Comparison of ENCODE assay signal across 37 cellular contexts in the genomic region with DNA sequence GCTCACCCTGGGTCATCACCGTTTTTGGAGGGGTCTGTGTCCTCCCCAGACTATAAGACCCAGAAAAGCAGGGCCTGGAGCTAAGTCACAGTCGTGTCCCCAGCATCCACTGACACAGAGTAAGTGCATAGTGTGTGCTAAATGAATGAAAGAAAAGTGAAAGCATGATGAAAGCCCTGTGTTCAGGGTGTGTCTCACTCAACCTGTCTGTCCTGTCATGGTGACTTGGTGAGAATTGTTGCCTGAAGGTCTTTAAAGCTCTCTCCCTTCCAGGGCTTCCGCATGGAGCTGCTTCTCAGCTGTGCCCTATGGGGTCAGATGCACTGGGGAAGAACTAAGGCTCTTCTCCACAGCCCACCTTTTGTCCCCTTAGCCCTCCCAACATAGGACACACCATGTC. TPM values are rescaled to one million over a fixed set of nuclear protein-coding genes. Genes with fewer than 3 reads are reported as not detected.
A peak's percentile ranks its signal among the peaks of the same experiment; 100 is the strongest.
DNase-seq lines count a peak whose midpoint lies in the region; ATAC-seq and TF ChIP-seq lines count a peak whose summit lies in the region.
"Had no signal": no experiment of that assay in that cellular context is flagged by ENCODE, and none has a peak within 500 bp of the region (broad histone marks: within the 10 kb centered on the region; RNA-seq: fewer than 3 reads in every experiment).

No MANE protein-coding gene starts in this region.

- peaks cover 5 to 14% (median 12%) of the 10 kb centered on the region in 3 donors for H3K4me1 Mint-ChIP-seq in CD8-positive, alpha-beta memory T cell
- peaks cover 8% of the 10 kb centered on the region for H3K4me1 Mint-ChIP-seq in activated T-helper 17 cell treated with anti-CD3 and anti-CD28 coated beads, Interleukin-2, amount 50 U/mL, for 72 hours
- H3K4me1 Mint-ChIP-seq: IgD-negative memory B cell; stimulated activated memory B cell treated with anti-CD40 and anti-IgM and Interleukin-4, amounts not matched to agents 10 μg/mL and 1 μg/mL and 100 μg/mL, for 72 hours had no signal

- peak; percentile 61 for ATAC-seq in activated T-helper 17 cell treated with anti-CD3 and anti-CD28 coated beads, Interleukin-2, amount 50 U/mL, for 72 hours (replicated peaks)
- ATAC-seq in left lung (peak; percentile 9), HG02571 (IDR thresholded peaks at IDR 0.05; ENCODE audit: unreplicated experiment) (no peak), HG02610 (IDR thresholded peaks at IDR 0.05; ENCODE audit: unreplicated experiment) (no peak)
- ATAC-seq: left lobe of liver; right lobe of liver; SK-N-SH treated with all-trans-retinoic acid at 6 μM for 48 hours; stimulated activated memory B cell treated with anti-CD40 and anti-IgM and Interleukin-4, amounts not matched to agents 10 μg/mL and 1 μg/mL and 100 μg/mL, for 72 hours; upper lobe of right lung had no signal

- H3K4me1 ChIP-seq in CD8-positive, alpha-beta memory T cell (ENCODE audit: insufficient read depth, low read length) = no peaks in the 10 kb centered on the region
- H3K4me1 ChIP-seq in left lung = peaks cover 0 to 6% of the 10 kb centered on the region in 2 donors
- H3K4me1 ChIP-seq: right lobe of liver had no signal

- no peaks in the 10 kb centered on the region for H3K9me3 Mint-ChIP-seq in CD8-positive, alpha-beta memory T cell
- no peaks in the 10 kb centered on the region for H3K9me3 Mint-ChIP-seq in activated T-helper 17 cell treated with anti-CD3 and anti-CD28 coated beads, Interleukin-2, amount 50 U/mL, for 72 hours
- H3K9me3 Mint-ChIP-seq: activated CD4-positive, alpha-beta memory T cell treated with anti-CD3 and anti-CD28 coated beads for 36 hours; activated naive CD8-positive, alpha-beta T cell treated with anti-CD3 and anti-CD28 coated beads for 36 hours; stimulated activated memory B cell treated with anti-CD40 and anti-IgM and Interleukin-4, amounts not matched to agents 10 μg/mL and 1 μg/mL and 100 μg/mL, for 72 hours had no signal

- intact Hi-C loops in left lung (cut with DNase I) = no loop called here

- H3K36me3 ChIP-seq in CD8-positive, alpha-beta memory T cell (ENCODE audit: insufficient read depth, low read length) = no peaks in the 10 kb centered on the region
- no peaks in the 10 kb centered on the region for H3K36me3 ChIP-seq in left lung
- H3K36me3 ChIP-seq: BLaER1 treated with 17β-estradiol and CSF1 and Interleukin-3, amounts not matched to agents 10 nM and 100 nM; neutrophil; right lobe of liver; upper lobe of right lung had no signal

- CTCF ChIA-PET in CD8-positive, alpha-beta memory T cell (lab: Charles Lee) = no interaction called here

- H3K27me3 ChIP-seq in CD8-positive, alpha-beta memory T cell (ENCODE audit: insufficient read depth, low read length, poor library complexity, severe bottlenecking) = no peaks in the 10 kb centered on the region
- no peaks in the 10 kb centered on the region for H3K27me3 ChIP-seq in left lung
- H3K27me3 ChIP-seq: right lobe of liver, upper lobe of right lung had no signal

- POLR2A ChIA-PET in CD8-positive, alpha-beta memory T cell (lab: Charles Lee) = no interaction called here

- H3K4me3 ChIP-seq in CD8-positive, alpha-beta memory T cell (ENCODE audit: low read length) = no peak overlapping the region
- no peak overlapping the region for H3K4me3 ChIP-seq in left lung
- H3K4me3 ChIP-seq in foreskin fibroblast (ENCODE audit: low read depth in 1 of 2, low read length in 2 of 2) = no peak overlapping the region
- H3K4me3 ChIP-seq: BLaER1 treated with 17β-estradiol and CSF1 and Interleukin-3, amounts not matched to agents 10 nM and 100 nM; GM23248; right lobe of liver; upper lobe of right lung had no signal

- H3K4me3 Mint-ChIP-seq in CD8-positive, alpha-beta memory T cell = no peak overlapping the region
- no peak overlapping the region for H3K4me3 Mint-ChIP-seq in activated T-helper 17 cell treated with anti-CD3 and anti-CD28 coated beads, Interleukin-2, amount 50 U/mL, for 72 hours
- H3K4me3 Mint-ChIP-seq: activated CD4-positive, alpha-beta memory T cell treated with anti-CD3 and anti-CD28 coated beads for 36 hours; activated naive CD8-positive, alpha-beta T cell treated with anti-CD3 and anti-CD28 coated beads for 36 hours; endodermal cell; IgD-negative memory B cell; stimulated activated memory B cell treated with anti-CD40 and anti-IgM and Interleukin-4, amounts not matched to agents 10 μg/mL and 1 μg/mL and 100 μg/mL, for 72 hours had no signal

- peaks cover 17 to 67% of the 10 kb centered on the region in 2 donors for H3K27me3 Mint-ChIP-seq in CD8-positive, alpha-beta memory T cell
- peaks cover 36% of the 10 kb centered on the region for H3K27me3 Mint-ChIP-seq in activated T-helper 17 cell treated with anti-CD3 and anti-CD28 coated beads, Interleukin-2, amount 50 U/mL, for 72 hours

- no peak for TF ChIP-seq CTCF in left lung (IDR thresholded peaks at IDR 0.05)
- TF ChIP-seq CTCF in foreskin fibroblast (IDR thresholded peaks at IDR 0.05; ENCODE audit: low read depth, low read length) = no peak

- H3K27ac ChIP-seq in CD8-positive, alpha-beta memory T cell (ENCODE audit: low read depth, low read length) = peak overlapping the region; percentile 56
- no peak overlapping the region for H3K27ac ChIP-seq in left lung
- H3K27ac ChIP-seq: BLaER1 treated with 17β-estradiol and CSF1 and Interleukin-3, amounts not matched to agents 10 nM and 100 nM; GM23248; neutrophil; right lobe of liver; upper lobe of right lung; VCaP had no signal

- H3K9me3 ChIP-seq in CD8-positive, alpha-beta memory T cell (ENCODE audit: low read length) = no peaks in the 10 kb centered on the region
- H3K9me3 ChIP-seq in left lung = no peaks in the 10 kb centered on the region
- H3K9me3 ChIP-seq: BLaER1 treated with 17β-estradiol and CSF1 and Interleukin-3, amounts not matched to agents 10 nM and 100 nM; neutrophil; right lobe of liver; upper lobe of right lung had no signal

- H3K27ac Mint-ChIP-seq in CD8-positive, alpha-beta memory T cell = no peak overlapping the region
- no peak overlapping the region for H3K27ac Mint-ChIP-seq in activated T-helper 17 cell treated with anti-CD3 and anti-CD28 coated beads, Interleukin-2, amount 50 U/mL, for 72 hours
- H3K27ac Mint-ChIP-seq: activated CD4-positive, alpha-beta memory T cell treated with anti-CD3 and anti-CD28 coated beads for 36 hours; activated naive CD8-positive, alpha-beta T cell treated with anti-CD3 and anti-CD28 coated beads for 36 hours; endodermal cell; IgD-negative memory B cell; progenitor cell of endocrine pancreas; stimulated activated memory B cell treated with anti-CD40 and anti-IgM and Interleukin-4, amounts not matched to agents 10 μg/mL and 1 μg/mL and 100 μg/mL, for 72 hours had no signal

- H3K36me3 Mint-ChIP-seq in CD8-positive, alpha-beta memory T cell = peaks cover 0 to 1% (median 0%) of the 10 kb centered on the region in 3 donors
- no peaks in the 10 kb centered on the region for H3K36me3 Mint-ChIP-seq in activated T-helper 17 cell treated with anti-CD3 and anti-CD28 coated beads, Interleukin-2, amount 50 U/mL, for 72 hours (ENCODE audit: low read depth)
- H3K36me3 Mint-ChIP-seq: activated CD4-positive, alpha-beta memory T cell treated with anti-CD3 and anti-CD28 coated beads for 36 hours; activated naive CD8-positive, alpha-beta T cell treated with anti-CD3 and anti-CD28 coated beads for 36 hours; IgD-negative memory B cell; stimulated activated memory B cell treated with anti-CD40 and anti-IgM and Interleukin-4, amounts not matched to agents 10 μg/mL and 1 μg/mL and 100 μg/mL, for 72 hours had no signal

- no peak for DNase-seq in CD8-positive, alpha-beta memory T cell
- peak; percentile 62 for DNase-seq in HT-29 (ENCODE audit: low spot score)
- DNase-seq in left lung = no peak
- no peak for DNase-seq in foreskin fibroblast
- DNase-seq: activated CD4-positive, alpha-beta memory T cell treated with anti-CD3 and anti-CD28 coated beads for 36 hours; activated CD8-positive, alpha-beta memory T cell treated with anti-CD3 and anti-CD28 coated beads, Interleukin-2, amount 50 U/mL, for 48 hours; activated naive CD8-positive, alpha-beta T cell treated with anti-CD3 and anti-CD28 coated beads for 36 hours; caudate nucleus; COR-L47; cortex of kidney; DMS79 treated with DMSO at 0.1 percent for 48 hours; endodermal cell; GM23248; hippocampal formation; NCI-H1105 treated with DMSO at 0.1 percent for 48 hours; NCI-H2081; NCI-H345; NCI-H748 treated with DMSO at 0.1 percent for 48 hours; right lobe of liver; RPMI8226; stimulated activated CD4-positive, alpha-beta T cell treated with anti-CD3 and anti-CD28 coated beads, Interleukin-4, amount 100 ng/mL, for 24 hours; substantia nigra; upper lobe of right lung had no signal

RNA-seq across cellular contexts. Expression of a gene that starts 20.5 kb away (rescaled TPM):
- total RNA-seq in CD8-positive, alpha-beta memory T cell = not detected
- not detected for polyA plus RNA-seq in CD8-positive, alpha-beta memory T cell
- not detected in 2 replicates for total RNA-seq in HT-29 (2014; rRNA removed; shearing (Covaris generic))
- total RNA-seq in activated T-helper 17 cell treated with anti-CD3 and anti-CD28 coated beads, Interleukin-2, amount 50 U/mL, for 72 hours = not detected
- under 1 TPM in 1 of 2 donors, not detected in 1; 0.35 TPM for total RNA-seq in left lung
- total RNA-seq: activated CD4-positive, alpha-beta memory T cell treated with anti-CD3 and anti-CD28 coated beads for 36 hours; activated naive CD8-positive, alpha-beta T cell treated with anti-CD3 and anti-CD28 coated beads for 36 hours; astrocyte; endodermal cell; fibroblast of lung; GM23248; left lobe of liver; mesenteric fat pad; progenitor cell of endocrine pancreas; right lobe of liver; upper lobe of right lung had no signal
- polyA plus RNA-seq: fibroblast of lung, GM23248, IgD-negative memory B cell had no signal

Comparison
In these comparisons a context has a peak if more than half of its experiments do, and no peak if none do; other contexts are left out.
1. ATAC-seq: peak in activated T-helper 17 cell treated with anti-CD3 and anti-CD28 coated beads, Interleukin-2, amount 50 U/mL, for 72 hours (single experiment) and left lung (single experiment); none in HG02571 (single experiment) and HG02610 (single experiment).